9 cellular contexts compared by ENCODE assay signal in the genomic region with DNA sequence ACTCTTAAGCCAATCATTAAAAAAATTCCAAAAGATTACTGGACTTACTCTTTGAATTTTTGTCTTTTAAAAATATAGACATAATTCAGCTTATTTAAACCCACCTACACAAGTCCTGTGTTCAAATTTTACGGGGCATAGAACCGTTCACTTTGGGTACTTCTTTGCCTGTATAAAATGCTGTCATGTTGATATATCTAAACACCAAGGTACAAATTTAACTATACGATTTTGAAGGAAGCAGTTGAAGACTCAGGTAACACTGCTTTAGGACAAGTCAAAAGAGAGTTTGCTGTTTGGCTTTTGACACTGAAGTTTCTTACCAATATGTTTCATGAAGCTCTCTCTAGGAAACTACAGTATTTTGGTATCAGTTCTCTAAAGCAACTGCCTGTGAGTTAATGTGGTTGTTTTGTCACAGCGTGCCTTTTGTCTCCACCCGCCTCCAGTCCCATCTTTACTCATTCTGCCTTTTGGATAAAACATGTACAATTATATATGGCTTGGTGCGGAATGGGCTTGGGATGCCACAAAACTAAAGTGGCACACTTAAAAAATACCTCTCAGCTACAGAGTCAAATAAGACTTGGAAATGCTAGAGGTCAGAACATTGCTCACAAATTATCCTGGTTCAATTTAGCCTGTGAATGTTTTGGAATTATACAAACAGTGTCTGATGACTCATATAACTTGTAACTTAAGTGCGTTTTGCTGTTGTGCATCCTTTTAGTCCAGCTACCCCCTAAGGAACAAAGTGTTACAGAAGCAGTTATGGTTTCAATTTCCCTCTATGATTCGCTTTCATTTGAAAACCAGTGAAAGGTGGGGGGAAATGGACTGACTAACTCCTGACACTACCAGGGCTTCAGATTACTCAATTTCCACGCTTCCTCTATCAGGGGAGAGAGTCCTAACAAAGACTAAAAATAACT. TPM values are rescaled to one million over a fixed set of nuclear protein-coding genes. Genes with fewer than 3 reads are reported as not detected.
A peak's percentile ranks its signal among the peaks of the same experiment; 100 is the strongest.
DNase-seq lines count a peak whose midpoint lies in the region; ATAC-seq, FAIRE-seq and TF ChIP-seq lines count a peak whose summit lies in the region.
"Had no signal": no experiment of that assay in that cellular context is flagged by ENCODE, and none has a peak within 500 bp of the region (broad histone marks: within the 10 kb centered on the region; RNA-seq: fewer than 3 reads in every experiment).

No MANE protein-coding gene starts in this region.

- H3K36me3 Mint-ChIP-seq in astrocyte (ENCODE audit: low read depth, unreplicated experiment): no peaks in the 10 kb centered on the region
- H3K36me3 Mint-ChIP-seq in CD8-positive, alpha-beta memory T cell: no peaks in the 10 kb centered on the region

- H3K4me3 Mint-ChIP-seq in astrocyte (ENCODE audit: unreplicated experiment): no peak overlapping the region
- H3K4me3 Mint-ChIP-seq in CD8-positive, alpha-beta memory T cell: no peak overlapping the region

- peaks cover 33% of the 10 kb centered on the region for H3K4me1 Mint-ChIP-seq in astrocyte (ENCODE audit: low read depth, unreplicated experiment)
- H3K4me1 Mint-ChIP-seq in CD8-positive, alpha-beta memory T cell: peaks cover 0 to 7% (median 3%) of the 10 kb centered on the region in 3 donors

- H4K20me1 ChIP-seq in astrocyte (ENCODE audit: insufficient read depth, low read length): no peaks in the 10 kb centered on the region

- POLR2A ChIA-PET in CD8-positive, alpha-beta memory T cell (lab: Charles Lee): no interaction called here

- peak overlapping the region; percentile 27 for H3K4me3 ChIP-seq in astrocyte (ENCODE audit: insufficient read depth, low read depth, low read length)
- no peak overlapping the region for H3K4me3 ChIP-seq in CD8-positive, alpha-beta memory T cell (ENCODE audit: low read length)
- H3K4me3 ChIP-seq: cardiac muscle cell had no signal

- H3K27ac Mint-ChIP-seq in astrocyte (ENCODE audit: unreplicated experiment): peak overlapping the region; percentile 72
- H3K27ac Mint-ChIP-seq in CD8-positive, alpha-beta memory T cell: no peak overlapping the region

- peak overlapping the region; percentile 46 for H3K9ac ChIP-seq in astrocyte (ENCODE audit: low read length)

- H3K27me3 ChIP-seq in astrocyte (ENCODE audit: insufficient read depth, low read length): no peaks in the 10 kb centered on the region
- H3K27me3 ChIP-seq in CD8-positive, alpha-beta memory T cell (ENCODE audit: insufficient read depth, low read length, poor library complexity, severe bottlenecking): no peaks in the 10 kb centered on the region
- H3K27me3 ChIP-seq: cardiac muscle cell had no signal

- no peaks in the 10 kb centered on the region for H3K9me3 ChIP-seq in astrocyte (ENCODE audit: insufficient read depth, low read depth, low read length)
- no peaks in the 10 kb centered on the region for H3K9me3 ChIP-seq in CD8-positive, alpha-beta memory T cell (ENCODE audit: low read length)

- ATAC-seq in GM21381 (IDR thresholded peaks at IDR 0.05; ENCODE audit: unreplicated experiment) (peak; percentile 82), HG03469 (IDR thresholded peaks at IDR 0.05; ENCODE audit: unreplicated experiment) (peak; percentile 78)

- peaks cover 29% of the 10 kb centered on the region for H3K4me1 ChIP-seq in astrocyte (ENCODE audit: insufficient read depth, low read length)
- no peaks in the 10 kb centered on the region for H3K4me1 ChIP-seq in CD8-positive, alpha-beta memory T cell (ENCODE audit: insufficient read depth, low read length)

- peak overlapping the region; percentile 58 for H3K27ac ChIP-seq in astrocyte (ENCODE audit: low read depth, low read length)
- no peak overlapping the region for H3K27ac ChIP-seq in CD8-positive, alpha-beta memory T cell (ENCODE audit: low read depth, low read length)
- H3K27ac ChIP-seq: cardiac muscle cell had no signal

- no peaks in the 10 kb centered on the region for H3K9me3 Mint-ChIP-seq in astrocyte (ENCODE audit: unreplicated experiment)
- no peaks in the 10 kb centered on the region for H3K9me3 Mint-ChIP-seq in CD8-positive, alpha-beta memory T cell

- FAIRE-seq in astrocyte (lab: Jason Lieb, UNC): peak; percentile 79

- TF ChIP-seq CTCF in astrocyte (IDR thresholded peaks at IDR 0.05; ENCODE audit: insufficient read depth, low read depth, low read length): no peak

- CTCF ChIA-PET in CD8-positive, alpha-beta memory T cell (lab: Charles Lee): no interaction called here

- H3K36me3 ChIP-seq in astrocyte (ENCODE audit: insufficient read depth, low read length): no peaks in the 10 kb centered on the region
- H3K36me3 ChIP-seq in CD8-positive, alpha-beta memory T cell (ENCODE audit: insufficient read depth, low read length): no peaks in the 10 kb centered on the region
- H3K36me3 ChIP-seq: cardiac muscle cell had no signal

- H3K4me2 ChIP-seq in astrocyte (ENCODE audit: low read length): peak overlapping the region; percentile 78

- peak; percentile 82 for DNase-seq in CD1c-positive myeloid dendritic cell (ENCODE audit: extremely low spot score)
- DNase-seq in astrocyte (ENCODE audit: low read depth): peak; percentile 84
- peak; percentile 70 for DNase-seq in smooth muscle cell of the brain vasculature (ENCODE audit: low read depth, low spot score)
- DNase-seq in CD8-positive, alpha-beta memory T cell: no peak
- DNase-seq in NK-92 (lab: John Stamatoyannopoulos, UW; ENCODE audit: unreplicated experiment): no peak
- no peak for DNase-seq in NCI-H1694 treated with DMSO at 0.1 percent for 48 hours (lab: John Stamatoyannopoulos, UW)

- H3K27me3 Mint-ChIP-seq in astrocyte (ENCODE audit: low read depth, unreplicated experiment): no peaks in the 10 kb centered on the region
- H3K27me3 Mint-ChIP-seq in CD8-positive, alpha-beta memory T cell: peaks cover 2 to 16% of the 10 kb centered on the region in 2 donors

- peak overlapping the region; percentile 34 for H2AFZ ChIP-seq in astrocyte (ENCODE audit: low read depth, low read length)

- no peaks in the 10 kb centered on the region for H3K79me2 ChIP-seq in astrocyte (ENCODE audit: insufficient read depth, low read length)

RNA-seq across cellular contexts. Expression of gene RGS17, which starts 38.7 kb away (rescaled TPM):
- 3.4 and 3.7 TPM in 2 replicates for total RNA-seq in astrocyte
- total RNA-seq in CD8-positive, alpha-beta memory T cell: under 1 TPM in 1 of 2 experiments, not detected in 1; 0.02 TPM
- 0.49 TPM for polyA plus RNA-seq in CD8-positive, alpha-beta memory T cell

Comparison
In these comparisons a context has a peak if more than half of its experiments do, and no peak if none do; other contexts are left out.
1. DNase-seq: peak in CD1c-positive myeloid dendritic cell (single experiment), astrocyte (single experiment) and smooth muscle cell of the brain vasculature (single experiment); none in CD8-positive, alpha-beta memory T cell (0 of 5), NK-92 (single experiment) and NCI-H1694 treated with DMSO at 0.1 percent for 48 hours (single experiment).